In genomic region chr9:78130004-78130403, GRCh38 we compare ENCODE assay signal across 8 cellular contexts.
DNase-seq lines count a peak whose midpoint lies in the region; ATAC-seq and TF ChIP-seq lines count a peak whose summit lies in the region.

No MANE protein-coding gene starts in this region.

- ATAC-seq in lower lobe of right lung, result peak; percentile 41 to 62
- no peak for ATAC-seq in HG02571 (IDR thresholded peaks at IDR 0.05; ENCODE audit: unreplicated experiment)
- ATAC-seq in GM18505 (IDR thresholded peaks at IDR 0.05; ENCODE audit: unreplicated experiment), result no peak

- H3K36me3 ChIP-seq in BE2C (no peaks in the 10 kb centered on the region), lower lobe of right lung (no peaks in the 10 kb centered on the region)

- intact Hi-C loops in lower lobe of right lung (cut with DNase I), result no loop called here

- no peak for TF ChIP-seq POLR2A in GM18505 (IDR thresholded peaks at IDR 0.05; ENCODE audit: borderline replicate concordance, extremely low read depth, insufficient read depth, insufficient read length)

- DNase-seq in BE2C, result peak; percentile 34
- DNase-seq in M059J (ENCODE audit: low read depth), result peak; percentile 64
- peak in 59 of 61 donors; percentile 4 to 95 (median 75) for DNase-seq in caudate nucleus (lab: John Stamatoyannopoulos, UW)
- peak; percentile 57 for DNase-seq in lower lobe of right lung
- no peak for DNase-seq in NCI-H524 treated with DMSO at 0.1 percent for 48 hours (lab: John Stamatoyannopoulos, UW)
- no peak for DNase-seq in effector CD8-positive, alpha-beta T cell (lab: John Stamatoyannopoulos, UW)

- H3K27ac ChIP-seq in caudate nucleus (ENCODE audit: low read depth, low read length) (peak overlapping the region; percentile 79), lower lobe of right lung (no peak overlapping the region)

- TF ChIP-seq CTCF in BE2C (IDR thresholded peaks at IDR 0.05; ENCODE audit: low read depth, low read length) (peak; percentile 54), lower lobe of right lung (IDR thresholded peaks at IDR 0.05) (no peak)

- H3K4me3 ChIP-seq in BE2C (ENCODE audit: low read depth, low read length) (no peak overlapping the region), lower lobe of right lung (no peak overlapping the region)

- H3K9me3 ChIP-seq in BE2C (no peaks in the 10 kb centered on the region), lower lobe of right lung (no peaks in the 10 kb centered on the region)

- H3K27me3 ChIP-seq in BE2C (no peaks in the 10 kb centered on the region), lower lobe of right lung (ENCODE audit: low read depth) (no peaks in the 10 kb centered on the region)

- H3K4me1 ChIP-seq in BE2C (no peaks in the 10 kb centered on the region), lower lobe of right lung (no peaks in the 10 kb centered on the region)

Comparison
In these comparisons a context has a peak if more than half of its experiments do, and no peak if none do; other contexts are left out.
1. DNase-seq: peak in BE2C (single experiment), M059J (single experiment), caudate nucleus (59 of 61) and lower lobe of right lung (single experiment); none in NCI-H524 treated with DMSO at 0.1 percent for 48 hours (single experiment) and effector CD8-positive, alpha-beta T cell (single experiment).
2. ATAC-seq: peak in lower lobe of right lung (2 of 2); none in HG02571 (single experiment) and GM18505 (single experiment).